ENCODE assay signal across 8 cellular contexts in the genomic region with DNA sequence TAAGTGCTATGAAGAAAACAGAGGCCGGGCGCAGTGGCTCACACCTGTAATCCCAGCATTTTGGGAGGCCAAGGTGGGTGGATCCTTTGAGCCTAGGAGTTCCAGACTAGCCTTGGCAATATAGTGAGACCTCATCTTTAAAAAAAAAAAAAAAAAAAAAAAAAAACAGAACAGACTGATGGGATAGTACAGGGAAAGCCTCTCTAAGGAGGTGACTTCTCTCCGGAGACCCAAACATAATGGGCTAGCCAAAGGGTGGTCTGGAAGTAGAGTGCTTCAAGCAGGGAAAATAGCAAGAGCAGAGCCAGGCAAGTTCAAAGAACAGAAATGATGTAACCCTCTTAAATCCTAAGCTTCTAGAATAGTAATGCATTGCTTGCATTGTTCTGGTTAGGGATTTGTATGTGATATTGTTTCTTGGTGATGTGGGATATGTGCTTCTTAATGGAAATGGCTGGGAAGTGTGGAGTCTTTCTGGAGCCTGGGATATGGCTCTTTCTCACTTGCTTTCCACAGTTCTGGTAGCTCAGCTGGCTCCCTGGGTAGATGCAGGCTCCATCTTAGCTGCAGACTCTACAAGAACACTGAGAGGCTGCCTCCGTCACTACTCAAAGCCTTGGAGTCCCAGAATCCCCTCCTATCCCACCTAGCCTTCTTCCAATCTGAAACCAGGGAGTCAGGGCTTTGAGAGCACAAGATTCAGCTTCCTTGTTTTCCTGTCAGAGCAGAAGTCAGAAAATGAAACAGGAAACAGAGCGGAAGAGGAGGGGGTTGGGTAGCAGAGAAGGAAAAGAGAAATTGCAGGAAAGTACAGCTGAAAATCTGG. TPM values are rescaled to one million over a fixed set of nuclear protein-coding genes. Genes with fewer than 3 reads are reported as not detected.
DNase-seq lines count a peak whose midpoint lies in the region; ATAC-seq, FAIRE-seq and TF ChIP-seq lines count a peak whose summit lies in the region.

No MANE protein-coding gene starts in this region.

- no peak overlapping the region for H2AFZ ChIP-seq in PC-3 (ENCODE audit: low read length)

- H3K27ac Mint-ChIP-seq in nephron = peak overlapping the region; percentile 98 to 100 (median 100)

- H3K9me3 ChIP-seq in PC-3 (ENCODE audit: low read length) = no peaks in the 10 kb centered on the region

- no peak for TF ChIP-seq CTCF in PC-3 (conservative IDR thresholded peaks at IDR 0.05; ENCODE audit: low read depth, low read length)
- TF ChIP-seq CTCF in dorsolateral prefrontal cortex (IDR thresholded peaks at IDR 0.05 in 54 of 56, conservative IDR thresholded peaks at IDR 0.05 in 2 of 56; ENCODE audit: low read depth in 1 of 56, partially characterized antibody in 56 of 56) = no peak
- TF ChIP-seq CTCF in nephron (IDR thresholded peaks at IDR 0.05; ENCODE audit: unreplicated experiment in 3 of 3) = no peak

- H3K9me2 ChIP-seq in PC-3 (replicated peaks; ENCODE audit: low read length) = no peaks in the 10 kb centered on the region

- H3K4me1 Mint-ChIP-seq in nephron = peaks cover 68% of the 10 kb centered on the region

- no peak for FAIRE-seq in GM12891 (lab: Jason Lieb, UNC)

- no TSS peak for BruUV-seq in PC-3 (replicated peaks; lab: Mats Ljungman, UMichigan)

- H3K9ac ChIP-seq in PC-3 (ENCODE audit: low read length) = no peak overlapping the region

- H3K27ac ChIP-seq in PC-3 (ENCODE audit: low read length) = peak overlapping the region; percentile 90; the same call in 1 of the 2 replicates
- peak overlapping the region; percentile 95 to 100 (median 100) for H3K27ac ChIP-seq in dorsolateral prefrontal cortex

- peaks cover 23% of the 10 kb centered on the region for H3K36me3 ChIP-seq in PC-3 (ENCODE audit: low read depth, low read length)

- H3K27me3 Mint-ChIP-seq in nephron (ENCODE audit: low read depth) = peaks cover 7% of the 10 kb centered on the region

- POLR2A ChIA-PET in PC-3 (lab: Charles Lee; ENCODE audit: unreplicated experiment) = interaction anchor here (0.6 kb wide), 2 partner anchors 87 to 910 kb away, joined by 4 to 5 read pairs; partner anchors contain the start of gene PAQR7

- ATAC-seq in PC-3 (no peak), HG02973 (IDR thresholded peaks at IDR 0.05; ENCODE audit: unreplicated experiment) (no peak)

- peaks cover 55% of the 10 kb centered on the region for H3K4me1 ChIP-seq in PC-3 (ENCODE audit: insufficient read depth, low read length)

- no peaks in the 10 kb centered on the region for H3K9me3 Mint-ChIP-seq in nephron

- no peak for TF ChIP-seq POLR2A in GM12891 (IDR thresholded peaks at IDR 0.05; ENCODE audit: low read depth, low read length)

- DNase-seq in GM12891 (ENCODE audit: insufficient read length, low spot score) (no peak), PC-3 (no peak), dorsolateral prefrontal cortex (no peak), NCI-H146 (lab: John Stamatoyannopoulos, UW) (no peak), posterior cingulate gyrus (no peak), GM19238 (ENCODE audit: insufficient read length, low spot score) (no peak)

- CTCF ChIA-PET in PC-3 (lab: Charles Lee) = interaction anchor here (0.5 to 1.0 kb wide), 2 partner anchors 81 to 108 kb away, joined by 4 read pairs; no protein-coding TSS in a partner anchor

- intact Hi-C loops in PC-3 (cut with micrococcal nuclease) = loop anchor here (5.0 kb wide), 1 partner anchor 76 kb away; the partner anchor contains the start of gene SFN
- intact Hi-C loops in dorsolateral prefrontal cortex (cut with DNase I) = loop anchor here in 1 of 2 donors (10.0 kb wide), 1 partner anchor 281 kb away; no protein-coding TSS in a partner anchor
- intact Hi-C loops in posterior cingulate gyrus (cut with DNase I) = loop anchor here (2.0 kb wide), 1 partner anchor 93 kb away; no protein-coding TSS in a partner anchor

- H4K20me1 ChIP-seq in PC-3 (ENCODE audit: low read length) = no peaks in the 10 kb centered on the region

- H3F3A ChIP-seq in PC-3 (ENCODE audit: low read length, unreplicated experiment) = peaks cover 4% of the 10 kb centered on the region

- H3K27me3 ChIP-seq in PC-3 (ENCODE audit: low read length) = no peaks in the 10 kb centered on the region
- H3K27me3 ChIP-seq in dorsolateral prefrontal cortex = no peaks in the 10 kb centered on the region

- no peak overlapping the region for H3K4me2 ChIP-seq in PC-3 (ENCODE audit: low read length)

- peak overlapping the region; percentile 98 to 99 (median 99) for H3K4me3 Mint-ChIP-seq in nephron

- H3K79me2 ChIP-seq in PC-3 (ENCODE audit: low read length) = peaks cover 8% of the 10 kb centered on the region; the same call in 1 of the 2 replicates

- peaks cover 25% of the 10 kb centered on the region for H3K36me3 Mint-ChIP-seq in nephron (ENCODE audit: low read depth)

- H3K4me3 ChIP-seq in PC-3 (ENCODE audit: low read length) (no peak overlapping the region), dorsolateral prefrontal cortex (peak overlapping the region in 26 of 59 donors; percentile 3 to 98 (median 90))

TF ChIP-seq in GM12891, 5 proteins besides CTCF, POLR2A, EP300 and RAD21:
- TF ChIP-seq SPI1 (IDR thresholded peaks at IDR 0.05; ENCODE audit: low read depth, low read length) (peak; percentile 43; the same call in 1 of the 2 replicates), POU2F2 (IDR thresholded peaks at IDR 0.05; ENCODE audit: low read depth, low read length) (no peak), TAF1 (IDR thresholded peaks at IDR 0.05; ENCODE audit: low read depth, low read length) (no peak)

RNA-seq across cellular contexts. Expression of gene PIGV, which starts 1.9 kb away (rescaled TPM):
- polyA plus RNA-seq in GM12891 (2012; ENCODE audit: low read depth, missing spikeins) = 11.0 TPM
- 6.0 and 8.8 TPM in 2 replicates for total RNA-seq in PC-3 (2014; rRNA removed)
- total RNA-seq in dorsolateral prefrontal cortex = 10 to 100 TPM in 116 of 120 experiments, 1 to 10 TPM in 4; 9.1 to 22.9 (median 14.3) TPM

RNA-seq across cellular contexts. Expression of gene ZDHHC18, which starts 40.7 kb away (rescaled TPM):
- 24.3 TPM for polyA plus RNA-seq in GM12891 (2012; ENCODE audit: low read depth, missing spikeins)
- total RNA-seq in PC-3 (2014; rRNA removed) (18.1 and 26.9 TPM in 2 replicates), dorsolateral prefrontal cortex (10 to 100 TPM; 22.8 to 51.7 (median 34.9) TPM)
